Comparison of ENCODE assay signal across 18 cellular contexts in genomic region chr1:109978761-109979488, GRCh38. TPM values are rescaled to one million over a fixed set of nuclear protein-coding genes. Genes with fewer than 3 reads are reported as not detected.
DNase-seq lines count a peak whose midpoint lies in the region; ATAC-seq, FAIRE-seq and TF ChIP-seq lines count a peak whose summit lies in the region.
"Had no signal": no experiment of that assay in that cellular context is flagged by ENCODE, and none has a peak within 500 bp of the region (broad histone marks: within the 10 kb centered on the region; RNA-seq: fewer than 3 reads in every experiment).

No MANE protein-coding gene starts in this region.

- no peak for TF ChIP-seq RAD21 in A549 (conservative IDR thresholded peaks at IDR 0.05 in 1 of 2, IDR thresholded peaks at IDR 0.05 in 1 of 2)

- ATAC-seq in A549 (peak in 1 of 2 experiments; percentile 2; a peak in 1 of 6 replicates), PC-3 (no peak), pancreas (no peak), HG03439 (IDR thresholded peaks at IDR 0.05; ENCODE audit: unreplicated experiment) (no peak)
- ATAC-seq: activated T-helper 17 cell treated with anti-CD3 and anti-CD28 coated beads, Interleukin-2, amount 50 U/mL, for 72 hours had no signal

- no peaks in the 10 kb centered on the region for H3K9me2 ChIP-seq in PC-3 (replicated peaks; ENCODE audit: low read length)

- peaks cover 76% of the 10 kb centered on the region for H3K4me1 ChIP-seq in A549
- H3K4me1 ChIP-seq in PC-3 (ENCODE audit: insufficient read depth, low read length): peaks cover 50% of the 10 kb centered on the region
- peaks cover 0 to 12% of the 10 kb centered on the region in 2 donors for H3K4me1 ChIP-seq in esophagus (ENCODE audit: control insufficient read depth in 2 of 2, insufficient read depth in 2 of 2, low read length in 1 of 2)
- H3K4me1 ChIP-seq in mucosa of rectum (ENCODE audit: control insufficient read depth in 2 of 2, insufficient read depth in 2 of 2, low read length in 2 of 2): peaks cover 8 to 18% of the 10 kb centered on the region in 2 donors
- H3K4me1 ChIP-seq in pancreas: no peaks in the 10 kb centered on the region
- H3K4me1 ChIP-seq: adrenal gland had no signal

- H3K36me3 ChIP-seq in PC-3 (ENCODE audit: low read depth, low read length): no peaks in the 10 kb centered on the region
- no peaks in the 10 kb centered on the region for H3K36me3 ChIP-seq in esophagus (ENCODE audit: control insufficient read depth in 2 of 2, insufficient read depth in 2 of 2, low read length in 1 of 2)
- H3K36me3 ChIP-seq in mucosa of rectum (ENCODE audit: control insufficient read depth in 2 of 2, insufficient read depth in 2 of 2, low read length in 2 of 2): no peaks in the 10 kb centered on the region
- no peaks in the 10 kb centered on the region for H3K36me3 ChIP-seq in pancreas
- H3K36me3 ChIP-seq: adrenal gland had no signal

- DNase-seq in A549 (ENCODE audit: low read depth in 1 of 2, low spot score in 1 of 2) (no peak), PC-3 (no peak), NCI-H2171 treated with DMSO at 0.1 percent for 48 hours (lab: John Stamatoyannopoulos, UW) (no peak), pancreas (no peak)
- no peak for DNase-seq in activated CD4-positive, alpha-beta T cell treated with anti-CD3 and anti-CD28 coated beads, Interleukin-2, amount 50 U/mL, for 1 hour
- DNase-seq: cerebellar nuclear complex, endodermal cell, KG1, NCI-H1105 treated with DMSO at 0.1 percent for 48 hours, NCI-H82 had no signal

- H3K4me3 ChIP-seq in A549 (no peak overlapping the region), PC-3 (ENCODE audit: low read length) (no peak overlapping the region), esophagus (ENCODE audit: low read depth in 1 of 2, low read length in 2 of 2) (no peak overlapping the region), mucosa of rectum (ENCODE audit: low read length in 2 of 2) (no peak overlapping the region), pancreas (no peak overlapping the region)
- H3K4me3 ChIP-seq: adrenal gland, skin epidermis had no signal

- H3K9me3 ChIP-seq in A549 (peaks cover 22% of the 10 kb centered on the region), PC-3 (ENCODE audit: low read length) (no peaks in the 10 kb centered on the region), esophagus (ENCODE audit: control insufficient read depth in 2 of 2, insufficient read depth in 1 of 2, low read depth in 1 of 2, low read length in 1 of 2) (peaks cover 0 to 3% of the 10 kb centered on the region in 2 donors), mucosa of rectum (ENCODE audit: control insufficient read depth in 2 of 2, low read length in 2 of 2) (no peaks in the 10 kb centered on the region), pancreas (no peaks in the 10 kb centered on the region)
- H3K9me3 ChIP-seq: adrenal gland had no signal

- intact Hi-C loops in PC-3 (cut with micrococcal nuclease): no loop called here
- intact Hi-C loops in pancreas (cut with DNase I): loop anchor here in 1 of 3 donors (5.0 kb wide), 1 partner anchor 202 kb away; no protein-coding TSS in a partner anchor

- no peak for TF ChIP-seq POLR2A in A549 (IDR thresholded peaks at IDR 0.05; ENCODE audit: low read length)

- POLR2A ChIA-PET in A549 (lab: Yijun Ruan, JAX): interaction anchor here (4.1 kb wide), 1 partner anchor 19 kb away, joined by 15 read pairs; no protein-coding TSS in a partner anchor
- POLR2A ChIA-PET in PC-3 (lab: Charles Lee; ENCODE audit: unreplicated experiment): interaction anchor here (0.6 kb wide), 1 partner anchor 41 kb away, joined by 3 read pairs; no protein-coding TSS in a partner anchor

- CTCF ChIA-PET in A549 (lab: Yijun Ruan, JAX): interaction anchor here (0.6 to 17.7 kb wide), 13 partner anchors 13 to 339 kb away, joined by 3 to 969 read pairs (median 5); no protein-coding TSS in a partner anchor
- CTCF ChIA-PET in PC-3 (lab: Charles Lee): interaction anchor here (0.6 to 1.3 kb wide), 2 partner anchors 202 to 339 kb away, joined by 3 read pairs; no protein-coding TSS in a partner anchor

- H3K79me2 ChIP-seq in PC-3 (ENCODE audit: low read length): no peaks in the 10 kb centered on the region

- H3K9ac ChIP-seq in PC-3 (ENCODE audit: low read length) (no peak overlapping the region), mucosa of rectum (ENCODE audit: low read depth in 1 of 2, low read length in 2 of 2) (no peak overlapping the region)

- TF ChIP-seq EP300 in A549 (IDR thresholded peaks at IDR 0.05): no peak

- no peak overlapping the region for H2AFZ ChIP-seq in PC-3 (ENCODE audit: low read length)

- H3K27ac ChIP-seq in A549 (peak overlapping the region; percentile 95 to 98), PC-3 (ENCODE audit: low read length) (peak overlapping the region; percentile 28; the same call in 1 of the 2 replicates), esophagus (ENCODE audit: low read depth in 2 of 2, low read length in 1 of 2) (peak overlapping the region; percentile 11 to 26), mucosa of rectum (ENCODE audit: low read depth in 2 of 2, low read length in 2 of 2) (peak overlapping the region; percentile 11 to 48), pancreas (no peak overlapping the region)

- no peaks in the 10 kb centered on the region for H3F3A ChIP-seq in PC-3 (ENCODE audit: low read length, unreplicated experiment)

- H4K20me1 ChIP-seq in PC-3 (ENCODE audit: low read length): no peaks in the 10 kb centered on the region

- FAIRE-seq in A549 (lab: Jason Lieb, UNC): no peak
- FAIRE-seq in pancreas (lab: Jason Lieb, UNC): no peak
- FAIRE-seq: G401.6, GM12891 had no signal

- H3K27me3 ChIP-seq in PC-3 (ENCODE audit: low read length) (no peaks in the 10 kb centered on the region), esophagus (ENCODE audit: control insufficient read depth in 1 of 2, insufficient read depth in 2 of 2, low read length in 2 of 2) (no peaks in the 10 kb centered on the region), mucosa of rectum (ENCODE audit: control insufficient read depth in 2 of 2, insufficient read depth in 2 of 2, low read length in 2 of 2) (peaks cover 0 to 2% of the 10 kb centered on the region in 2 donors), pancreas (no peaks in the 10 kb centered on the region)
- H3K27me3 ChIP-seq: adrenal gland had no signal

- TF ChIP-seq CTCF in A549 (IDR thresholded peaks at IDR 0.05) (no peak), PC-3 (conservative IDR thresholded peaks at IDR 0.05; ENCODE audit: low read depth, low read length) (no peak), pancreas (IDR thresholded peaks at IDR 0.05) (no peak)

- H3K4me2 ChIP-seq in A549 (peak overlapping the region; percentile 71), PC-3 (ENCODE audit: low read length) (0 out of 2 replicates have a peak overlapping the region, but pooled peaks have one; percentile 51)

- no TSS peak for BruUV-seq in PC-3 (replicated peaks; lab: Mats Ljungman, UMichigan)

- WGBS in A549 (ENCODE audit: missing lambda C conversion rate): 57% methylated on average over 9 of the region's 9 CpGs
- 73 to 80% methylated on average over 9 of the region's 9 CpGs for WGBS in esophagus, 2 donors
- whole genome bisulfite sequencing in pancreas, 2 donors: 71 to 72% methylated on average over 9 of the region's 9 CpGs

TF ChIP-seq in A549, 52 proteins besides CTCF, POLR2A, EP300 and RAD21:
- TF ChIP-seq, protein P1, sequence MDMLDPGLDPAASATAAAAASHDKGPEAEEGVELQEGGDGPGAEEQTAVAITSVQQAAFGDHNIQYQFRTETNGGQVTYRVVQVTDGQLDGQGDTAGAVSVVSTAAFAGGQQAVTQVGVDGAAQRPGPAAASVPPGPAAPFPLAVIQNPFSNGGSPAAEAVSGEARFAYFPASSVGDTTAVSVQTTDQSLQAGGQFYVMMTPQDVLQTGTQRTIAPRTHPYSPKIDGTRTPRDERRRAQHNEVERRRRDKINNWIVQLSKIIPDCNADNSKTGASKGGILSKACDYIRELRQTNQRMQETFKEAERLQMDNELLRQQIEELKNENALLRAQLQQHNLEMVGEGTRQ (IDR thresholded peaks at IDR 0.05): no peak
- TF ChIP-seq JUN (IDR thresholded peaks at IDR 0.05) (0 out of 5 replicates have a peak, but pooled peaks of 1 of the 2 experiments have one; percentile 14), NPAS2 (CRISPR knock-in tag; IDR thresholded peaks at IDR 0.05; ENCODE audit: borderline replicate concordance) (no peak), CEBPB (IDR thresholded peaks at IDR 0.05) (peak in 1 of 2 experiments; percentile 34; a peak in 2 of 4 replicates), EHMT2 (IDR thresholded peaks at IDR 0.05; ENCODE audit: low read depth) (no peak)
- TF ChIP-seq, protein P2, sequence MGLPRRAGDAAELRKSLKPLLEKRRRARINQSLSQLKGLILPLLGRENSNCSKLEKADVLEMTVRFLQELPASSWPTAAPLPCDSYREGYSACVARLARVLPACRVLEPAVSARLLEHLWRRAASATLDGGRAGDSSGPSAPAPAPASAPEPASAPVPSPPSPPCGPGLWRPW (IDR thresholded peaks at IDR 0.05): 0 out of 2 replicates have a peak, but pooled peaks have one; percentile 29

RNA-seq across cellular contexts. Expression of gene AHCYL1, which starts 5.6 kb away (rescaled TPM):
- polyA plus RNA-seq in A549 (2011; rRNA removed) (147 and 148 TPM in 2 replicates), A549 (2017; fragmentation: RNase III; extraction: RNeasy Plus Mini Kit Qiagen cat#74134 plus additional on column Dnase treatment) (124 to 145 TPM (median 133 TPM) in 3 replicates), esophagus (10 to 100 TPM; 22.6 to 34.7 TPM), pancreas (10 to 100 TPM; 29.8 to 55.1 TPM)
- 66.5 and 81.2 TPM in 2 replicates for polyA plus RNA-seq in A549 (2012; cell fraction: cytosol; rRNA removed)
- polyA plus RNA-seq in A549 (2012; cell fraction: nucleus; rRNA removed): 65.5 and 81.1 TPM in 2 replicates
- 94.6 and 102 TPM in 2 replicates for polyA minus RNA-seq in A549 (2011; rRNA and poly(A)+ RNA removed)
- total RNA-seq in PC-3 (2014; rRNA removed) (35.8 and 40.9 TPM in 2 replicates), pancreas (10 to 100 TPM; 44.5 to 85.5 (median 50.1) TPM)

RNA-seq across cellular contexts. Expression of gene STRIP1, which starts 55.5 kb away (rescaled TPM):
- polyA plus RNA-seq in A549 (2011; rRNA removed): 16.4 and 20.2 TPM in 2 replicates
- polyA plus RNA-seq in A549 (2012; cell fraction: cytosol; rRNA removed): 13.3 and 14.6 TPM in 2 replicates
- 31.9 and 33.1 TPM in 2 replicates for polyA plus RNA-seq in A549 (2012; cell fraction: nucleus; rRNA removed)
- polyA plus RNA-seq in A549 (2017; fragmentation: RNase III; extraction: RNeasy Plus Mini Kit Qiagen cat#74134 plus additional on column Dnase treatment): 14.4 to 16.7 TPM (median 16.1 TPM) in 3 replicates
- polyA minus RNA-seq in A549 (2011; rRNA and poly(A)+ RNA removed): 30.5 and 34.0 TPM in 2 replicates
- total RNA-seq in PC-3 (2014; rRNA removed): 41.4 and 44.3 TPM in 2 replicates
- polyA plus RNA-seq in esophagus: 10 to 100 TPM; 12.3 to 14.0 TPM
- total RNA-seq in pancreas: 10 to 100 TPM; 10.7 to 24.9 (median 13.1) TPM
- polyA plus RNA-seq in pancreas: 10 to 100 TPM; 15.9 to 20.4 TPM

Comparison
In these comparisons a context has a peak if more than half of its experiments do, and no peak if none do; other contexts are left out.
1. H3K27ac ChIP-seq: peak in A549 (2 of 2), PC-3 (single experiment), esophagus (2 of 2) and mucosa of rectum (2 of 2); none in pancreas (0 of 4).